In genomic region chr6:145689529-145689928, GRCh38 we compare ENCODE assay signal across 1 cellular context.
TF ChIP-seq lines count a peak whose summit lies in the region.

No MANE protein-coding gene starts in this region.

TF ChIP-seq in endothelial cell of umbilical vein, 7 proteins besides CTCF, POLR2A, EP300 and RAD21:
- TF ChIP-seq POLR2AphosphoS5 (IDR thresholded peaks at IDR 0.05; ENCODE audit: insufficient read depth, low read depth, low read length) (no peak), JUN (IDR thresholded peaks at IDR 0.05; ENCODE audit: borderline replicate concordance, insufficient read depth, insufficient read length, low read depth) (no peak), MYC (IDR thresholded peaks at IDR 0.05; ENCODE audit: low read depth, low read length) (no peak)
